15 cellular contexts compared by ENCODE assay signal in genomic region chr6:113647158-113647889, GRCh38.
DNase-seq lines count a peak whose midpoint lies in the region; ATAC-seq, FAIRE-seq and TF ChIP-seq lines count a peak whose summit lies in the region.
"Had no signal": no experiment of that assay in that cellular context is flagged by ENCODE, and none has a peak within 500 bp of the region (broad histone marks: within the 10 kb centered on the region; RNA-seq: fewer than 3 reads in every experiment).

No MANE protein-coding gene starts in this region.

- no peak overlapping the region for H3K4me3 Mint-ChIP-seq in chondrocyte (ENCODE audit: unreplicated experiment)
- H3K4me3 Mint-ChIP-seq: activated naive CD8-positive, alpha-beta T cell had no signal

- peaks cover 32 to 54% (median 36%) of the 10 kb centered on the region in 4 donors for H3K4me1 ChIP-seq in stomach

- intact Hi-C loops in stomach (cut with DNase I; ENCODE audit: low total_unique reads), result no loop called here

- H3K36me3 ChIP-seq in stomach, result no peaks in the 10 kb centered on the region

- peaks cover 71% of the 10 kb centered on the region for H3K4me1 Mint-ChIP-seq in chondrocyte (ENCODE audit: low read depth)

- DNase-seq in GM12891 (ENCODE audit: insufficient read length, low spot score) (no peak), chondrocyte (ENCODE audit: low spot score) (no peak), stomach (no peak), DMS114 treated with DMSO at 0.1 percent for 48 hours (lab: John Stamatoyannopoulos, UW; ENCODE audit: unreplicated experiment) (no peak), iPS-NIHi7 (ENCODE audit: extremely low spot score) (no peak)
- no peak for DNase-seq in stimulated activated CD4-positive, alpha-beta T cell treated with anti-CD3 and anti-CD28 coated beads, Interleukin-12 subunit alpha, Interleukin-12 subunit beta, amount 100 ng/mL, for 4 hours
- DNase-seq: Kasumi-1; NCI-H2029; NK-92 treated with Interleukin-12 subunit alpha and Interleukin-12 subunit beta, amount 100 ng/mL, for 24 hours; stimulated activated CD4-positive, alpha-beta T cell treated with anti-CD3 and anti-CD28 coated beads, Interleukin-2, amount 100 ng/mL, for 24 hours had no signal

- no peaks in the 10 kb centered on the region for H3K27me3 ChIP-seq in stomach

- TF ChIP-seq POLR2A in GM12891 (IDR thresholded peaks at IDR 0.05; ENCODE audit: low read depth, low read length) (no peak), stomach (IDR thresholded peaks at IDR 0.05) (no peak)

- no peak overlapping the region for H3K4me3 ChIP-seq in stomach

- WGBS in stomach, 5 donors, result 63 to 79% (median 72%) methylated on average over 4 of the region's 4 CpGs

- no peaks in the 10 kb centered on the region for H3K27me3 Mint-ChIP-seq in chondrocyte (ENCODE audit: low read depth)

- TF ChIP-seq CTCF in chondrocyte (IDR thresholded peaks at IDR 0.05) (no peak), stomach (IDR thresholded peaks at IDR 0.05) (no peak)

- FAIRE-seq in GM12891 (lab: Jason Lieb, UNC), result peak; percentile 93
- FAIRE-seq: urothelium cell line had no signal

- no peak for TF ChIP-seq EP300 in stomach (IDR thresholded peaks at IDR 0.05)

- peak overlapping the region; percentile 45 for H3K27ac Mint-ChIP-seq in chondrocyte (ENCODE audit: unreplicated experiment)
- H3K27ac Mint-ChIP-seq: activated naive CD8-positive, alpha-beta T cell had no signal

- no peaks in the 10 kb centered on the region for H3K36me3 Mint-ChIP-seq in chondrocyte (ENCODE audit: low read depth)
- H3K36me3 Mint-ChIP-seq: activated naive CD8-positive, alpha-beta T cell had no signal

- no peaks in the 10 kb centered on the region for H3K9me3 Mint-ChIP-seq in chondrocyte (ENCODE audit: low read depth)

- no peaks in the 10 kb centered on the region for H3K9me3 ChIP-seq in stomach

- peak; percentile 30 for ATAC-seq in GM19467 (IDR thresholded peaks at IDR 0.05; ENCODE audit: unreplicated experiment)
- ATAC-seq in HG03196 (IDR thresholded peaks at IDR 0.05; ENCODE audit: unreplicated experiment), result peak; percentile 34
- ATAC-seq: HCT116 had no signal

- H3K27ac ChIP-seq in stomach, result peak overlapping the region in 1 of 5 donors; percentile 7

TF ChIP-seq in GM12891, 5 proteins besides CTCF, POLR2A, EP300 and RAD21:
- TF ChIP-seq SPI1 (IDR thresholded peaks at IDR 0.05; ENCODE audit: low read depth, low read length) (peak; percentile 88), TAF1 (IDR thresholded peaks at IDR 0.05; ENCODE audit: low read depth, low read length) (no peak), POLR2AphosphoS5 (IDR thresholded peaks at IDR 0.05; ENCODE audit: low read depth, low read length) (no peak)
TF ChIP-seq in GM12891: peak in this region for 1.
